ENCODE assay signal across 8 cellular contexts in genomic region chr12:117155278-117156060, GRCh38. TPM values are rescaled to one million over a fixed set of nuclear protein-coding genes. Genes with fewer than 3 reads are reported as not detected.
A peak's percentile ranks its signal among the peaks of the same experiment; 100 is the strongest.
DNase-seq lines count a peak whose midpoint lies in the region; ATAC-seq and TF ChIP-seq lines count a peak whose summit lies in the region.

No MANE protein-coding gene starts in this region.

- H3K9me3 ChIP-seq in colonic mucosa: no peaks in the 10 kb centered on the region
- H3K9me3 ChIP-seq in mucosa of descending colon: no peaks in the 10 kb centered on the region

- no peak overlapping the region for H3K9ac ChIP-seq in colonic mucosa (ENCODE audit: low read depth in 2 of 2, low read length in 2 of 2)

- peak; percentile 71 for TF ChIP-seq CTCF in GM10266 (IDR thresholded peaks at IDR 0.05; ENCODE audit: control insufficient read depth, insufficient read depth, low read depth, missing control alignments)
- peak; percentile 64 for TF ChIP-seq CTCF in colonic mucosa (IDR thresholded peaks at IDR 0.05)
- peak; percentile 55 for TF ChIP-seq CTCF in mucosa of descending colon (IDR thresholded peaks at IDR 0.05)

- intact Hi-C loops in colonic mucosa (cut with DNase I): no loop called here
- intact Hi-C loops in mucosa of descending colon (cut with DNase I, micrococcal nuclease): no loop called here

- DNase-seq in GM10266 (ENCODE audit: extremely low spot score) (peak; percentile 81), NCI-H2107 (lab: John Stamatoyannopoulos, UW) (peak; percentile 56), colonic mucosa (peak; percentile 63), mucosa of descending colon (peak; percentile 66 to 76 (median 66)), amniotic stem cell (lab: John Stamatoyannopoulos, UW) (no peak)
- DNase-seq in activated CD4-positive, alpha-beta T cell treated with anti-CD3 and anti-CD28 coated beads for 4 hours: peak; percentile 59 to 63
- DNase-seq in stimulated activated CD8-positive, alpha-beta memory T cell treated with anti-CD3 and anti-CD28 coated beads, Interleukin-7, amount 100 ng/mL, for 4 hours (ENCODE audit: low read depth in 2 of 2): peak; percentile 38 to 45

- ATAC-seq in HG02759 (IDR thresholded peaks at IDR 0.05; ENCODE audit: unreplicated experiment) (peak; percentile 75), mucosa of descending colon (peak; percentile 94)

- H3K27ac ChIP-seq in colonic mucosa: no peak overlapping the region

- H3K36me3 ChIP-seq in colonic mucosa: peaks cover 6% of the 10 kb centered on the region
- peaks cover under 1% of the 10 kb centered on the region for H3K36me3 ChIP-seq in mucosa of descending colon (ENCODE audit: low read depth)

- no peaks in the 10 kb centered on the region for H3K27me3 ChIP-seq in colonic mucosa

- H3K4me1 ChIP-seq in colonic mucosa (no peaks in the 10 kb centered on the region), mucosa of descending colon (ENCODE audit: low read depth) (no peaks in the 10 kb centered on the region)

- H3K4me3 ChIP-seq in colonic mucosa (no peak overlapping the region), mucosa of descending colon (no peak overlapping the region)

RNA-seq across cellular contexts. Expression of gene FBXO21, which starts 34.8 kb away (rescaled TPM):
- total RNA-seq in colonic mucosa (10 to 100 TPM; 34.5 to 34.7 TPM), mucosa of descending colon (10 to 100 TPM; 14.7 to 44.6 (median 30.7) TPM)

RNA-seq across cellular contexts. Expression of gene TESC, which starts 56.3 kb away (rescaled TPM):
- total RNA-seq in colonic mucosa (1 to 10 TPM; 1.3 to 4.0 TPM), mucosa of descending colon (1 to 10 TPM in 2 of 3 donors, under 1 TPM in 1; 0.78 to 2.2 (median 2.0) TPM)
